In genomic region chr17:47682138-47682537, GRCh38 we compare ENCODE assay signal across 24 cellular contexts. TPM values are rescaled to one million over a fixed set of nuclear protein-coding genes. Genes with fewer than 3 reads are reported as not detected.
A peak's percentile ranks its signal among the peaks of the same experiment; 100 is the strongest.
DNase-seq lines count a peak whose midpoint lies in the region; ATAC-seq and TF ChIP-seq lines count a peak whose summit lies in the region.
"Had no signal": no experiment of that assay in that cellular context is flagged by ENCODE, and none has a peak within 500 bp of the region (broad histone marks: within the 10 kb centered on the region; RNA-seq: fewer than 3 reads in every experiment).

No MANE protein-coding gene starts in this region.

- TF ChIP-seq CTCF in activated CD8-positive, alpha-beta T cell treated with anti-CD3 and anti-CD28 coated beads for 36 hours (IDR thresholded peaks at IDR 0.05), result no peak
- no peak for TF ChIP-seq CTCF in CD4-positive, alpha-beta T cell (IDR thresholded peaks at IDR 0.05)

- H3K4me3 Mint-ChIP-seq in activated CD8-positive, alpha-beta T cell treated with anti-CD3 and anti-CD28 coated beads for 36 hours, result no peak overlapping the region
- H3K4me3 Mint-ChIP-seq in activated CD8-positive, alpha-beta T cell treated with anti-CD3 and anti-CD28 coated beads, Interleukin-2, amount 10 ng/mL, durations not matched to agents 7 days and 5 days, result no peak overlapping the region
- no peak overlapping the region for H3K4me3 Mint-ChIP-seq in CD4-positive, alpha-beta T cell
- H3K4me3 Mint-ChIP-seq in activated T-helper 17 cell treated with anti-CD3 and anti-CD28 coated beads, Interleukin-2, amount 50 U/mL, for 72 hours, result no peak overlapping the region
- H3K4me3 Mint-ChIP-seq in natural killer cell treated with Interleukin-12 subunit alpha and Interleukin-12 subunit beta and Interleukin-15 and Interleukin-18, amount 100 ng/mL, for 72 hours, result no peak overlapping the region
- H3K4me3 Mint-ChIP-seq: memory B cell had no signal

- peak overlapping the region; percentile 66 for H3K27ac Mint-ChIP-seq in activated CD8-positive, alpha-beta T cell treated with anti-CD3 and anti-CD28 coated beads for 36 hours
- H3K27ac Mint-ChIP-seq in activated CD8-positive, alpha-beta T cell treated with anti-CD3 and anti-CD28 coated beads, Interleukin-2, amount 10 ng/mL, durations not matched to agents 7 days and 5 days, result no peak overlapping the region
- peak overlapping the region; percentile 4 for H3K27ac Mint-ChIP-seq in CD4-positive, alpha-beta T cell
- peak overlapping the region; percentile 68 for H3K27ac Mint-ChIP-seq in activated T-helper 17 cell treated with anti-CD3 and anti-CD28 coated beads, Interleukin-2, amount 50 U/mL, for 72 hours
- H3K27ac Mint-ChIP-seq in natural killer cell treated with Interleukin-12 subunit alpha and Interleukin-12 subunit beta and Interleukin-15 and Interleukin-18, amount 100 ng/mL, for 72 hours, result peak overlapping the region; percentile 65 to 84
- H3K27ac Mint-ChIP-seq: memory B cell had no signal

- H3K9me3 Mint-ChIP-seq in activated CD8-positive, alpha-beta T cell treated with anti-CD3 and anti-CD28 coated beads for 36 hours, result no peaks in the 10 kb centered on the region
- no peaks in the 10 kb centered on the region for H3K9me3 Mint-ChIP-seq in activated CD8-positive, alpha-beta T cell treated with anti-CD3 and anti-CD28 coated beads, Interleukin-2, amount 10 ng/mL, durations not matched to agents 7 days and 5 days (ENCODE audit: insufficient read depth)
- no peaks in the 10 kb centered on the region for H3K9me3 Mint-ChIP-seq in CD4-positive, alpha-beta T cell
- no peaks in the 10 kb centered on the region for H3K9me3 Mint-ChIP-seq in activated T-helper 17 cell treated with anti-CD3 and anti-CD28 coated beads, Interleukin-2, amount 50 U/mL, for 72 hours
- no peaks in the 10 kb centered on the region for H3K9me3 Mint-ChIP-seq in natural killer cell treated with Interleukin-12 subunit alpha and Interleukin-12 subunit beta and Interleukin-15 and Interleukin-18, amount 100 ng/mL, for 72 hours
- H3K9me3 Mint-ChIP-seq: memory B cell had no signal

- ATAC-seq in activated CD8-positive, alpha-beta T cell treated with anti-CD3 and anti-CD28 coated beads for 36 hours, result no peak
- ATAC-seq in activated CD8-positive, alpha-beta T cell treated with anti-CD3 and anti-CD28 coated beads, Interleukin-2, amount 10 ng/mL, durations not matched to agents 7 days and 5 days, result no peak
- ATAC-seq in CD4-positive, alpha-beta T cell (ENCODE audit: poor library complexity), result no peak
- no peak for ATAC-seq in activated T-helper 17 cell treated with anti-CD3 and anti-CD28 coated beads, Interleukin-2, amount 50 U/mL, for 72 hours (replicated peaks)
- no peak for ATAC-seq in natural killer cell treated with Interleukin-12 subunit alpha and Interleukin-12 subunit beta and Interleukin-15 and Interleukin-18, amount 100 ng/mL, for 72 hours
- ATAC-seq in HG02623 (IDR thresholded peaks at IDR 0.05; ENCODE audit: unreplicated experiment), result no peak
- no peak for ATAC-seq in HG02610 (IDR thresholded peaks at IDR 0.05; ENCODE audit: unreplicated experiment)
- ATAC-seq: gastrocnemius medialis had no signal

- H3K4me1 Mint-ChIP-seq in activated CD8-positive, alpha-beta T cell treated with anti-CD3 and anti-CD28 coated beads for 36 hours (ENCODE audit: low read depth), result peaks cover 23% of the 10 kb centered on the region
- H3K4me1 Mint-ChIP-seq in activated CD8-positive, alpha-beta T cell treated with anti-CD3 and anti-CD28 coated beads, Interleukin-2, amount 10 ng/mL, durations not matched to agents 7 days and 5 days (ENCODE audit: low read depth), result peaks cover 5% of the 10 kb centered on the region
- H3K4me1 Mint-ChIP-seq in CD4-positive, alpha-beta T cell (ENCODE audit: low read depth), result peaks cover 5% of the 10 kb centered on the region
- peaks cover 8% of the 10 kb centered on the region for H3K4me1 Mint-ChIP-seq in activated T-helper 17 cell treated with anti-CD3 and anti-CD28 coated beads, Interleukin-2, amount 50 U/mL, for 72 hours
- H3K4me1 Mint-ChIP-seq in natural killer cell treated with Interleukin-12 subunit alpha and Interleukin-12 subunit beta and Interleukin-15 and Interleukin-18, amount 100 ng/mL, for 72 hours (ENCODE audit: low read depth in 2 of 2), result peaks cover 29 to 30% of the 10 kb centered on the region in 2 donors

- POLR2A ChIA-PET in activated CD8-positive, alpha-beta T cell treated with anti-CD3 and anti-CD28 coated beads for 36 hours (lab: Charles Lee), result interaction anchor here (0.9 to 26.8 kb wide), 3 partner anchors 11 to 27 kb away, joined by 3 to 583 read pairs (median 6); partner anchors contain the start of gene KPNB1
- POLR2A ChIA-PET in activated CD8-positive, alpha-beta T cell treated with anti-CD3 and anti-CD28 coated beads, Interleukin-2, amount 10 ng/mL, durations not matched to agents 7 days and 5 days (lab: Charles Lee), result no interaction called here
- POLR2A ChIA-PET in CD4-positive, alpha-beta T cell (lab: Charles Lee), result no interaction called here

- no peak overlapping the region for H3K27ac ChIP-seq in CD4-positive, alpha-beta T cell (ENCODE audit: low read depth, low read length)
- H3K27ac ChIP-seq: gastrocnemius medialis, HL-60, neutrophil, SJSA1, stomach, tibial artery had no signal

- DNase-seq in activated CD8-positive, alpha-beta T cell treated with anti-CD3 and anti-CD28 coated beads for 36 hours, result no peak
- DNase-seq in activated CD8-positive, alpha-beta T cell treated with anti-CD3 and anti-CD28 coated beads, Interleukin-2, amount 10 ng/mL, durations not matched to agents 7 days and 5 days, result no peak
- DNase-seq in CD4-positive, alpha-beta T cell, result no peak
- no peak for DNase-seq in natural killer cell treated with Interleukin-12 subunit alpha and Interleukin-12 subunit beta and Interleukin-15 and Interleukin-18, amount 100 ng/mL, for 72 hours (ENCODE audit: low spot score)
- DNase-seq in glomerular visceral epithelial cell (ENCODE audit: extremely low spot score), result no peak
- DNase-seq: Caco-2, DMS79, gastrocnemius medialis, GDM1, hypothalamus, NCI-H146, NCI-H446 treated with DMSO at 0.1 percent for 48 hours, RPMI8226, stomach, tibial artery had no signal

- intact Hi-C loops in activated CD8-positive, alpha-beta T cell treated with anti-CD3 and anti-CD28 coated beads for 36 hours (cut with micrococcal nuclease), result no loop called here
- intact Hi-C loops in CD4-positive, alpha-beta T cell (cut with DNase I, micrococcal nuclease), result no loop called here

- H3K27me3 Mint-ChIP-seq in activated CD8-positive, alpha-beta T cell treated with anti-CD3 and anti-CD28 coated beads for 36 hours, result no peaks in the 10 kb centered on the region
- no peaks in the 10 kb centered on the region for H3K27me3 Mint-ChIP-seq in activated CD8-positive, alpha-beta T cell treated with anti-CD3 and anti-CD28 coated beads, Interleukin-2, amount 10 ng/mL, durations not matched to agents 7 days and 5 days (ENCODE audit: low read depth)
- no peaks in the 10 kb centered on the region for H3K27me3 Mint-ChIP-seq in CD4-positive, alpha-beta T cell
- no peaks in the 10 kb centered on the region for H3K27me3 Mint-ChIP-seq in activated T-helper 17 cell treated with anti-CD3 and anti-CD28 coated beads, Interleukin-2, amount 50 U/mL, for 72 hours
- H3K27me3 Mint-ChIP-seq in natural killer cell treated with Interleukin-12 subunit alpha and Interleukin-12 subunit beta and Interleukin-15 and Interleukin-18, amount 100 ng/mL, for 72 hours, result no peaks in the 10 kb centered on the region
- H3K27me3 Mint-ChIP-seq: memory B cell had no signal

- CTCF ChIA-PET in activated CD8-positive, alpha-beta T cell treated with anti-CD3 and anti-CD28 coated beads for 36 hours (lab: Charles Lee), result interaction anchor here (1.0 to 7.8 kb wide), 2 partner anchors 18 to 24 kb away, joined by 3 to 90 read pairs; no protein-coding TSS in a partner anchor
- CTCF ChIA-PET in activated CD8-positive, alpha-beta T cell treated with anti-CD3 and anti-CD28 coated beads, Interleukin-2, amount 10 ng/mL, durations not matched to agents 7 days and 5 days (lab: Charles Lee), result interaction anchor here (1.1 kb wide), 1 partner anchor 18 kb away, joined by 4 read pairs; no protein-coding TSS in a partner anchor
- CTCF ChIA-PET in CD4-positive, alpha-beta T cell (lab: Charles Lee), result no interaction called here

- H3K9me3 ChIP-seq in CD4-positive, alpha-beta T cell (ENCODE audit: control insufficient read depth, low read length), result no peaks in the 10 kb centered on the region
- H3K9me3 ChIP-seq: Caco-2, gastrocnemius medialis, neutrophil, stomach, tibial artery had no signal

- H3K27me3 ChIP-seq in CD4-positive, alpha-beta T cell (ENCODE audit: control insufficient read depth, insufficient read depth, low read length), result no peaks in the 10 kb centered on the region
- H3K27me3 ChIP-seq: gastrocnemius medialis, neutrophil, SJSA1, stomach, tibial artery had no signal

- H3K36me3 Mint-ChIP-seq in activated CD8-positive, alpha-beta T cell treated with anti-CD3 and anti-CD28 coated beads for 36 hours (ENCODE audit: low read depth), result peaks cover 76% of the 10 kb centered on the region
- H3K36me3 Mint-ChIP-seq in activated CD8-positive, alpha-beta T cell treated with anti-CD3 and anti-CD28 coated beads, Interleukin-2, amount 10 ng/mL, durations not matched to agents 7 days and 5 days (ENCODE audit: low read depth), result peaks cover 84% of the 10 kb centered on the region
- peaks cover 84% of the 10 kb centered on the region for H3K36me3 Mint-ChIP-seq in CD4-positive, alpha-beta T cell (ENCODE audit: low read depth)
- H3K36me3 Mint-ChIP-seq in activated T-helper 17 cell treated with anti-CD3 and anti-CD28 coated beads, Interleukin-2, amount 50 U/mL, for 72 hours (ENCODE audit: low read depth), result peaks cover 100% of the 10 kb centered on the region
- H3K36me3 Mint-ChIP-seq in natural killer cell treated with Interleukin-12 subunit alpha and Interleukin-12 subunit beta and Interleukin-15 and Interleukin-18, amount 100 ng/mL, for 72 hours, result peaks cover 66% of the 10 kb centered on the region

RNA-seq across cellular contexts. Expression of gene TBKBP1, which starts 11.8 kb away (rescaled TPM):
- total RNA-seq in activated CD8-positive, alpha-beta T cell treated with anti-CD3 and anti-CD28 coated beads for 36 hours, result 10 to 100 TPM; 12.4 to 13.6 TPM
- total RNA-seq in activated CD8-positive, alpha-beta T cell treated with anti-CD3 and anti-CD28 coated beads, Interleukin-2, amount 10 ng/mL, durations not matched to agents 7 days and 5 days, result 1 to 10 TPM; 2.4 to 3.7 TPM
- total RNA-seq in CD4-positive, alpha-beta T cell, result 1 to 10 TPM; 2.4 to 3.0 TPM
- 10 to 100 TPM in 1 of 2 donors, 1 to 10 TPM in 1; 6.3 to 10.2 TPM for total RNA-seq in activated T-helper 17 cell treated with anti-CD3 and anti-CD28 coated beads, Interleukin-2, amount 50 U/mL, for 72 hours
- 10 to 100 TPM; 13.1 to 22.6 TPM for total RNA-seq in natural killer cell treated with Interleukin-12 subunit alpha and Interleukin-12 subunit beta and Interleukin-15 and Interleukin-18, amount 100 ng/mL, for 72 hours

RNA-seq across cellular contexts. Expression of gene KPNB1, which starts 32.4 kb away (rescaled TPM):
- total RNA-seq in activated CD8-positive, alpha-beta T cell treated with anti-CD3 and anti-CD28 coated beads for 36 hours, result 100 to 1,000 TPM; 589 to 605 TPM
- total RNA-seq in activated CD8-positive, alpha-beta T cell treated with anti-CD3 and anti-CD28 coated beads, Interleukin-2, amount 10 ng/mL, durations not matched to agents 7 days and 5 days, result 100 to 1,000 TPM; 413 to 427 TPM
- total RNA-seq in CD4-positive, alpha-beta T cell, result 100 to 1,000 TPM; 145 to 151 TPM
- total RNA-seq in activated T-helper 17 cell treated with anti-CD3 and anti-CD28 coated beads, Interleukin-2, amount 50 U/mL, for 72 hours, result 100 to 1,000 TPM; 451 to 724 TPM
- total RNA-seq in natural killer cell treated with Interleukin-12 subunit alpha and Interleukin-12 subunit beta and Interleukin-15 and Interleukin-18, amount 100 ng/mL, for 72 hours, result 1,000 to 10,000 TPM in 1 of 2 donors, 100 to 1,000 TPM in 1; 665 to 1,039 TPM

RNA-seq across cellular contexts. Expression of gene TBX21, which starts 50.9 kb away (rescaled TPM):
- 10 to 100 TPM; 53.0 to 56.9 TPM for total RNA-seq in activated CD8-positive, alpha-beta T cell treated with anti-CD3 and anti-CD28 coated beads for 36 hours
- 10 to 100 TPM; 27.4 to 27.5 TPM for total RNA-seq in activated CD8-positive, alpha-beta T cell treated with anti-CD3 and anti-CD28 coated beads, Interleukin-2, amount 10 ng/mL, durations not matched to agents 7 days and 5 days
- total RNA-seq in CD4-positive, alpha-beta T cell, result 10 to 100 TPM; 10.6 to 12.3 TPM
- 10 to 100 TPM; 19.9 to 30.5 TPM for total RNA-seq in activated T-helper 17 cell treated with anti-CD3 and anti-CD28 coated beads, Interleukin-2, amount 50 U/mL, for 72 hours
- total RNA-seq in natural killer cell treated with Interleukin-12 subunit alpha and Interleukin-12 subunit beta and Interleukin-15 and Interleukin-18, amount 100 ng/mL, for 72 hours, result 100 to 1,000 TPM; 234 to 437 TPM
- total RNA-seq: Caco-2, dermis microvascular lymphatic vessel endothelial cell, LHCN-M2, SJSA1 had no signal

Comparison
In these comparisons a context has a peak if more than half of its experiments do, and no peak if none do; other contexts are left out.
1. RNA of gene TBX21, which starts 50.9 kb away (total RNA-seq): 234 to 437 TPM in natural killer cell treated with Interleukin-12 subunit alpha and Interleukin-12 subunit beta and Interleukin-15 and Interleukin-18, amount 100 ng/mL, for 72 hours; 53.0 to 56.9 TPM in activated CD8-positive, alpha-beta T cell treated with anti-CD3 and anti-CD28 coated beads for 36 hours, 19.9 to 30.5 TPM in activated T-helper 17 cell treated with anti-CD3 and anti-CD28 coated beads, Interleukin-2, amount 50 U/mL, for 72 hours, 27.4 to 27.5 TPM in activated CD8-positive, alpha-beta T cell treated with anti-CD3 and anti-CD28 coated beads, Interleukin-2, amount 10 ng/mL, durations not matched to agents 7 days and 5 days and 10.6 to 12.3 TPM in CD4-positive, alpha-beta T cell; every median in the first group is over 4 times any median in the second.